8 cellular contexts compared by ENCODE assay signal in genomic region chr2:230668184-230668938, GRCh38. TPM values are rescaled to one million over a fixed set of nuclear protein-coding genes. Genes with fewer than 3 reads are reported as not detected.
DNase-seq lines count a peak whose midpoint lies in the region; ATAC-seq, FAIRE-seq and TF ChIP-seq lines count a peak whose summit lies in the region.

No MANE protein-coding gene starts in this region.

- H3K4me1 Mint-ChIP-seq in activated B cell treated with CpG ODN at 0.5 μM for 24 hours (peaks cover 59% of the 10 kb centered on the region), Calu3 (ENCODE audit: low read depth, unreplicated experiment) (peaks cover 20% of the 10 kb centered on the region)

- H3K9me3 Mint-ChIP-seq in activated B cell treated with CpG ODN at 0.5 μM for 24 hours (no peaks in the 10 kb centered on the region), Calu3 (ENCODE audit: low read depth, unreplicated experiment) (peaks cover 3% of the 10 kb centered on the region)

- H3K27me3 Mint-ChIP-seq in activated B cell treated with CpG ODN at 0.5 μM for 24 hours, result no peaks in the 10 kb centered on the region
- peaks cover 13% of the 10 kb centered on the region for H3K27me3 Mint-ChIP-seq in Calu3 (ENCODE audit: unreplicated experiment)

- POLR2A ChIA-PET in activated B cell treated with CpG ODN at 0.5 μM for 24 hours (lab: Charles Lee) (interaction anchor here (0.5 to 1.2 kb wide), 4 partner anchors 8 to 50 kb away, joined by 3 to 7 read pairs (median 4); no protein-coding TSS in a partner anchor), HEK293T (lab: Yijun Ruan, JAX) (no interaction called here)

- TF ChIP-seq POLR2A in GM12892 (IDR thresholded peaks at IDR 0.05; ENCODE audit: low read depth, low read length), result peak; percentile 50

- FAIRE-seq in GM12892 (lab: Jason Lieb, UNC), result peak; percentile 98

- CTCF ChIA-PET in activated B cell treated with CpG ODN at 0.5 μM for 24 hours (lab: Charles Lee) (interaction anchor here (0.5 kb wide), 1 partner anchor 180 kb away, joined by 4 read pairs; no protein-coding TSS in a partner anchor), Calu3 (lab: Charles Lee) (no interaction called here), HEK293T (lab: Yijun Ruan, JAX) (no interaction called here)

- intact Hi-C loops in activated B cell treated with CpG ODN at 0.5 μM for 24 hours (cut with micrococcal nuclease) (loop anchor here (2.0 kb wide), 1 partner anchor 44 kb away; the partner anchor contains the start of gene CAB39), Calu3 (cut with micrococcal nuclease; ENCODE audit: unreplicated experiment) (no loop called here)

- H3K4me3 Mint-ChIP-seq in activated B cell treated with CpG ODN at 0.5 μM for 24 hours (peak overlapping the region; percentile 29), Calu3 (ENCODE audit: low read depth, unreplicated experiment) (no peak overlapping the region)

- no TSS peak for BruUV-seq in Calu3 (replicated peaks; lab: Mats Ljungman, UMichigan)

- no peak for TF ChIP-seq CTCF in activated B cell treated with CpG ODN at 0.5 μM for 24 hours (IDR thresholded peaks at IDR 0.05)
- no peak for TF ChIP-seq CTCF in Calu3 (IDR thresholded peaks at IDR 0.05; ENCODE audit: unreplicated experiment)

- DNase-seq in GM12892 (ENCODE audit: insufficient read length) (peak; percentile 55), activated B cell treated with CpG ODN at 0.5 μM for 24 hours (no peak), hippocampal formation (lab: John Stamatoyannopoulos, UW) (peak; percentile 14 to 22), Calu3 (no peak), HEK293T (ENCODE audit: extremely low spot score) (no peak), DMS114 treated with DMSO at 0.1 percent for 48 hours (lab: John Stamatoyannopoulos, UW; ENCODE audit: unreplicated experiment) (no peak)

- ATAC-seq in GM21360 (IDR thresholded peaks at IDR 0.05; ENCODE audit: unreplicated experiment) (peak; percentile 59), HG03520 (IDR thresholded peaks at IDR 0.05; ENCODE audit: unreplicated experiment) (peak; percentile 55), activated B cell treated with CpG ODN at 0.5 μM for 24 hours (ENCODE audit: low read depth) (peak; percentile 43)

- H3K36me3 Mint-ChIP-seq in activated B cell treated with CpG ODN at 0.5 μM for 24 hours (ENCODE audit: low read depth) (no peaks in the 10 kb centered on the region), Calu3 (ENCODE audit: insufficient read depth, unreplicated experiment) (no peaks in the 10 kb centered on the region)

- H3K27ac Mint-ChIP-seq in activated B cell treated with CpG ODN at 0.5 μM for 24 hours (peak overlapping the region; percentile 67), Calu3 (ENCODE audit: unreplicated experiment) (no peak overlapping the region)

TF ChIP-seq in HEK293T, 16 proteins besides CTCF, POLR2A, EP300 and RAD21:
- TF ChIP-seq TARDBP (IDR thresholded peaks at IDR 0.05) (no peak), BHLHE40 (IDR thresholded peaks at IDR 0.05; ENCODE audit: borderline replicate concordance) (no peak), SUZ12 (IDR thresholded peaks at IDR 0.05) (no peak), FOXA1 (IDR thresholded peaks at IDR 0.05) (no peak), L3MBTL2 (conservative IDR thresholded peaks at IDR 0.05) (no peak), NFRKB (IDR thresholded peaks at IDR 0.05) (no peak), FOXK2 (IDR thresholded peaks at IDR 0.05) (no peak), LEF1 (IDR thresholded peaks at IDR 0.05; ENCODE audit: borderline replicate concordance) (no peak), CTBP1 (IDR thresholded peaks at IDR 0.05; ENCODE audit: borderline replicate concordance) (no peak), HDGF (IDR thresholded peaks at IDR 0.05; ENCODE audit: borderline replicate concordance) (no peak), ARNT (IDR thresholded peaks at IDR 0.05) (no peak), FOXM1 (IDR thresholded peaks at IDR 0.05; ENCODE audit: borderline replicate concordance) (no peak)
TF ChIP-seq in HEK293T: peak in this region for 0.

RNA-seq across cellular contexts. Expression of gene CAB39, which starts 44.3 kb away (rescaled TPM):
- polyA plus RNA-seq in GM12892 (2012; ENCODE audit: missing spikeins), result 68.8 TPM
- total RNA-seq in activated B cell treated with CpG ODN at 0.5 μM for 24 hours (60.1 and 68.6 TPM in 2 replicates), Calu3 (2022) (84.9 and 88.7 TPM in 2 replicates)

Comparison
In these comparisons a context has a peak if more than half of its experiments do, and no peak if none do; other contexts are left out.
1. DNase-seq: peak in GM12892 (single experiment) and hippocampal formation (2 of 2); none in activated B cell treated with CpG ODN at 0.5 μM for 24 hours (single experiment), Calu3 (single experiment), HEK293T (single experiment) and DMS114 treated with DMSO at 0.1 percent for 48 hours (single experiment).
2. Peak in every context shown above with its lines, with median percentiles within 50 percentile points of each other: ATAC-seq.